ENCODE assay signal across 9 cellular contexts in genomic region chr10:17348111-17349008, GRCh38.
DNase-seq lines count a peak whose midpoint lies in the region; ATAC-seq, FAIRE-seq and TF ChIP-seq lines count a peak whose summit lies in the region.
"Had no signal": no experiment of that assay in that cellular context is flagged by ENCODE, and none has a peak within 500 bp of the region (broad histone marks: within the 10 kb centered on the region; RNA-seq: fewer than 3 reads in every experiment).

No MANE protein-coding gene starts in this region.

- FAIRE-seq in HepG2 (lab: Jason Lieb, UNC) = no peak

- TF ChIP-seq RAD21 in liver (IDR thresholded peaks at IDR 0.05) (no peak), HepG2 (CRISPR knock-in tag; IDR thresholded peaks at IDR 0.05) (no peak)

- no peak for DNase-seq in HepG2 (ENCODE audit: low spot score)
- peak; percentile 32 to 56 for DNase-seq in breast epithelium (ENCODE audit: low spot score in 2 of 2)
- DNase-seq in left lobe of liver (ENCODE audit: low spot score) = no peak
- no peak for DNase-seq in activated CD8-positive, alpha-beta T cell treated with anti-CD3 and anti-CD28 coated beads, Interleukin-2, amount 10 ng/mL, durations not matched to agents 7 days and 5 days
- no peak for DNase-seq in NCI-H1930 (lab: John Stamatoyannopoulos, UW)
- DNase-seq in activated CD4-positive, alpha-beta T cell treated with anti-CD3 and anti-CD28 coated beads, Interleukin-2, amount 50 U/mL, for 1 hour = no peak
- no peak for DNase-seq in activated CD8-positive, alpha-beta memory T cell treated with anti-CD3 and anti-CD28 coated beads, Interleukin-2, amount 50 U/mL, for 48 hours

- H3K27ac Mint-ChIP-seq in activated CD8-positive, alpha-beta T cell treated with anti-CD3 and anti-CD28 coated beads, Interleukin-2, amount 10 ng/mL, durations not matched to agents 7 days and 5 days = no peak overlapping the region
- H3K27ac Mint-ChIP-seq: activated naive CD8-positive, alpha-beta T cell had no signal

- no peak overlapping the region for H3K4me3 Mint-ChIP-seq in activated CD8-positive, alpha-beta T cell treated with anti-CD3 and anti-CD28 coated beads, Interleukin-2, amount 10 ng/mL, durations not matched to agents 7 days and 5 days
- H3K4me3 Mint-ChIP-seq: activated naive CD8-positive, alpha-beta T cell had no signal

- in situ Hi-C loops in HepG2 (cut with HindIII; ENCODE audit: extremely low pct_ligation_motif_present, low pct_unique_long_range_greater_than_20kb) = no loop called here

- peaks cover 0 to 4% (median 3%) of the 10 kb centered on the region in 4 donors for H3K4me1 ChIP-seq in liver (ENCODE audit: control insufficient read depth in 4 of 4, insufficient read depth in 4 of 4, low read length in 3 of 4)
- H3K4me1 ChIP-seq in HepG2 (ENCODE audit: insufficient read depth, low read length) = no peaks in the 10 kb centered on the region
- peaks cover 0 to 6% of the 10 kb centered on the region in 2 donors for H3K4me1 ChIP-seq in breast epithelium

- TF ChIP-seq EP300 in HepG2 (IDR thresholded peaks at IDR 0.05; ENCODE audit: low read depth in 2 of 2, low read length in 2 of 2) (no peak), HepG2 (CRISPR knock-in tag; IDR thresholded peaks at IDR 0.05; ENCODE audit: borderline replicate concordance) (no peak)

- no TSS peak for BruUV-seq in HepG2 (replicated peaks; lab: Mats Ljungman, UMichigan)

- H3K36me3 Mint-ChIP-seq in activated CD8-positive, alpha-beta T cell treated with anti-CD3 and anti-CD28 coated beads, Interleukin-2, amount 10 ng/mL, durations not matched to agents 7 days and 5 days (ENCODE audit: low read depth) = no peaks in the 10 kb centered on the region
- H3K36me3 Mint-ChIP-seq: activated naive CD8-positive, alpha-beta T cell had no signal

- CTCF ChIA-PET in HepG2 (lab: Yijun Ruan, JAX; ENCODE audit: low intra/inter-chr PET ratio, low total read pairs) = no interaction called here
- CTCF ChIA-PET in activated CD8-positive, alpha-beta T cell treated with anti-CD3 and anti-CD28 coated beads, Interleukin-2, amount 10 ng/mL, durations not matched to agents 7 days and 5 days (lab: Charles Lee) = no interaction called here

- ATAC-seq in HepG2 = no peak
- ATAC-seq in left lobe of liver = peak; percentile 28
- no peak for ATAC-seq in activated CD8-positive, alpha-beta T cell treated with anti-CD3 and anti-CD28 coated beads, Interleukin-2, amount 10 ng/mL, durations not matched to agents 7 days and 5 days

- H3K79me2 ChIP-seq in HepG2 (ENCODE audit: insufficient read depth, low read length) = no peaks in the 10 kb centered on the region

- peaks cover 0 to 2% (median 0%) of the 10 kb centered on the region in 4 donors for H3K27me3 ChIP-seq in liver (ENCODE audit: control insufficient read depth in 4 of 4, insufficient read depth in 4 of 4, low read length in 3 of 4)
- no peaks in the 10 kb centered on the region for H3K27me3 ChIP-seq in HepG2 (ENCODE audit: control insufficient read depth in 1 of 2, insufficient read depth in 2 of 2, low read length in 2 of 2)
- H3K27me3 ChIP-seq in breast epithelium = no peaks in the 10 kb centered on the region

- no peak for TF ChIP-seq CTCF in liver (IDR thresholded peaks at IDR 0.05; ENCODE audit: low read depth, low read length, missing input control)
- no peak for TF ChIP-seq CTCF in HepG2 (CRISPR knock-in tag; IDR thresholded peaks at IDR 0.05)
- no peak for TF ChIP-seq CTCF in breast epithelium (IDR thresholded peaks at IDR 0.05)

- no peaks in the 10 kb centered on the region for H3K4me1 Mint-ChIP-seq in activated CD8-positive, alpha-beta T cell treated with anti-CD3 and anti-CD28 coated beads, Interleukin-2, amount 10 ng/mL, durations not matched to agents 7 days and 5 days (ENCODE audit: low read depth)

- H3K27ac ChIP-seq in liver (ENCODE audit: low read depth in 1 of 2, low read length in 2 of 2) (no peak overlapping the region), HepG2 (ENCODE audit: extremely low read length, insufficient read depth, low read length) (no peak overlapping the region), breast epithelium (peak overlapping the region; percentile 71 to 91)

- H3K9ac ChIP-seq in liver (ENCODE audit: low read depth in 1 of 2, low read length in 2 of 2) (no peak overlapping the region), HepG2 (ENCODE audit: insufficient read depth, low read depth, low read length) (no peak overlapping the region)

- POLR2A ChIA-PET in HepG2 (lab: Yijun Ruan, JAX) = no interaction called here
- POLR2A ChIA-PET in activated CD8-positive, alpha-beta T cell treated with anti-CD3 and anti-CD28 coated beads, Interleukin-2, amount 10 ng/mL, durations not matched to agents 7 days and 5 days (lab: Charles Lee) = no interaction called here

- no peaks in the 10 kb centered on the region for H3K9me3 Mint-ChIP-seq in activated CD8-positive, alpha-beta T cell treated with anti-CD3 and anti-CD28 coated beads, Interleukin-2, amount 10 ng/mL, durations not matched to agents 7 days and 5 days (ENCODE audit: insufficient read depth)

- no peak overlapping the region for H3K4me2 ChIP-seq in HepG2 (ENCODE audit: low read depth, low read length)

- no peaks in the 10 kb centered on the region for H3K9me3 ChIP-seq in liver (ENCODE audit: control insufficient read depth in 4 of 4, low read length in 3 of 4)
- H3K9me3 ChIP-seq in HepG2 (ENCODE audit: low read length) = no peaks in the 10 kb centered on the region
- H3K9me3 ChIP-seq in breast epithelium = no peaks in the 10 kb centered on the region

- no peaks in the 10 kb centered on the region for H3K36me3 ChIP-seq in liver (ENCODE audit: control insufficient read depth in 4 of 4, insufficient read depth in 3 of 4, low read depth in 1 of 4, low read length in 3 of 4)
- no peaks in the 10 kb centered on the region for H3K36me3 ChIP-seq in HepG2 (replicated peaks in 1 of 2; ENCODE audit: control insufficient read depth in 1 of 2, insufficient read depth in 2 of 2, low read length in 2 of 2)
- no peaks in the 10 kb centered on the region for H3K36me3 ChIP-seq in breast epithelium

- intact Hi-C loops in HepG2 (cut with micrococcal nuclease; ENCODE audit: unreplicated experiment) (no loop called here), breast epithelium (cut with DNase I; ENCODE audit: low total_unique reads) (no loop called here)

- no peak overlapping the region for H3K4me3 ChIP-seq in liver (ENCODE audit: low read depth in 1 of 3, low read length in 3 of 3)
- no peak overlapping the region for H3K4me3 ChIP-seq in HepG2 (replicated peaks in 1 of 3; ENCODE audit: insufficient read depth in 1 of 3, low read depth in 2 of 3, low read length in 3 of 3)
- peak overlapping the region in 2 of 3 donors; percentile 33 to 60 for H3K4me3 ChIP-seq in breast epithelium

- H2AFZ ChIP-seq in HepG2 (ENCODE audit: low read length) = no peak overlapping the region

- H3K27me3 Mint-ChIP-seq in activated CD8-positive, alpha-beta T cell treated with anti-CD3 and anti-CD28 coated beads, Interleukin-2, amount 10 ng/mL, durations not matched to agents 7 days and 5 days (ENCODE audit: low read depth) = peaks cover 6% of the 10 kb centered on the region

- H4K20me1 ChIP-seq in HepG2 (ENCODE audit: insufficient read depth, low read length) = no peaks in the 10 kb centered on the region

- TF ChIP-seq POLR2A in HepG2 (IDR thresholded peaks at IDR 0.05; ENCODE audit: insufficient read depth in 1 of 2, low read depth in 2 of 2, low read length in 2 of 2) (no peak), breast epithelium (IDR thresholded peaks at IDR 0.05) (no peak)

- WGBS in liver = 62% methylated on average over 20 of the region's 20 CpGs
- 50% methylated on average over 20 of the region's 20 CpGs for WGBS in HepG2 (ENCODE audit: low lambda C conversion rate)

TF ChIP-seq in liver, 16 proteins besides CTCF, POLR2A, EP300 and RAD21:
- peak; percentile 32 for TF ChIP-seq NR2F2 (IDR thresholded peaks at IDR 0.05)
- no peak for TF ChIP-seq MAX (IDR thresholded peaks at IDR 0.05)
TF ChIP-seq in liver: peak in this region for 1.

TF ChIP-seq in HepG2, 621 proteins besides CTCF, POLR2A, EP300 and RAD21 (continues in another document):
- TF ChIP-seq HNF1B (CRISPR knock-in tag; IDR thresholded peaks at IDR 0.05) = no peak
- TF ChIP-seq TFDP2 (CRISPR knock-in tag; IDR thresholded peaks at IDR 0.05) = no peak
- no peak for TF ChIP-seq ZNF576 (CRISPR knock-in tag; IDR thresholded peaks at IDR 0.05)

Comparison
In these comparisons a context has a peak if more than half of its experiments do, and no peak if none do; other contexts are left out.
1. H3K27ac ChIP-seq: peak in breast epithelium (2 of 2); none in liver (0 of 2) and HepG2 (single experiment).
2. H3K4me3 ChIP-seq: peak in breast epithelium (2 of 3); none in liver (0 of 3) and HepG2 (0 of 3).
3. DNase-seq: peak in breast epithelium (2 of 2); none in HepG2 (single experiment), left lobe of liver (single experiment), activated CD8-positive, alpha-beta T cell treated with anti-CD3 and anti-CD28 coated beads, Interleukin-2, amount 10 ng/mL, durations not matched to agents 7 days and 5 days (single experiment), NCI-H1930 (0 of 2), activated CD4-positive, alpha-beta T cell treated with anti-CD3 and anti-CD28 coated beads, Interleukin-2, amount 50 U/mL, for 1 hour (single experiment) and activated CD8-positive, alpha-beta memory T cell treated with anti-CD3 and anti-CD28 coated beads, Interleukin-2, amount 50 U/mL, for 48 hours (single experiment).